19 cellular contexts compared by ENCODE assay signal in the genomic region with DNA sequence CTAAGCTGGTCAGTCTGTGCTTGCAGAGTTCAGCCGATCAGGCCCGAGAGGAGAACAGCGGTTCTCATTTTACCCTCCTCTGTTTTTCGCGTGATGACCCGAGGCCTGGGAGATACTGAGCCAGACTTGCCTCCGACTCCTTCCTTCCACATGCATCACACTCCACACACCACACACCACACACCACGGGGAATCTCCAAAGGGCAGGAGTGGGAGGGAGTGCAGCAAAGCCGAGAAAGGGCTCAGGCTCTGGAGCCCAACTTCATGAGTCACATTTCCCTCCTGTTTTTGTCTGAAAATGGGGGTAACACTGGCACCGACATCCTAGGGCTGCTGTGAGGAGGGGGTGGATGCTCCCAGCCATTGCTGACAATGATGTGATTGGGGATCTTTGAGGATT. TPM values are rescaled to one million over a fixed set of nuclear protein-coding genes. Genes with fewer than 3 reads are reported as not detected.
A peak's percentile ranks its signal among the peaks of the same experiment; 100 is the strongest.
DNase-seq lines count a peak whose midpoint lies in the region; ATAC-seq and TF ChIP-seq lines count a peak whose summit lies in the region.
"Had no signal": no experiment of that assay in that cellular context is flagged by ENCODE, and none has a peak within 500 bp of the region (broad histone marks: within the 10 kb centered on the region; RNA-seq: fewer than 3 reads in every experiment).

No MANE protein-coding gene starts in this region.

- H3K27ac Mint-ChIP-seq in activated naive CD4-positive, alpha-beta T cell treated with anti-CD3 and anti-CD28 coated beads for 36 hours, result no peak overlapping the region
- H3K27ac Mint-ChIP-seq in activated naive CD4-positive, alpha-beta T cell treated with anti-CD3 and anti-CD28 coated beads, Interleukin-2, amount 10 ng/mL, durations not matched to agents 7 days and 5 days, result no peak overlapping the region
- peak overlapping the region; percentile 81 for H3K27ac Mint-ChIP-seq in activated naive CD8-positive, alpha-beta T cell
- H3K27ac Mint-ChIP-seq: endodermal cell had no signal

- H3K4me3 ChIP-seq in MM.1S (ENCODE audit: low read length) (no peak overlapping the region), heart right ventricle (no peak overlapping the region)
- H3K4me3 ChIP-seq: upper lobe of left lung had no signal

- peak overlapping the region; percentile 12 for H3K4me3 Mint-ChIP-seq in activated naive CD4-positive, alpha-beta T cell treated with anti-CD3 and anti-CD28 coated beads for 36 hours
- H3K4me3 Mint-ChIP-seq in activated naive CD4-positive, alpha-beta T cell treated with anti-CD3 and anti-CD28 coated beads, Interleukin-2, amount 10 ng/mL, durations not matched to agents 7 days and 5 days, result no peak overlapping the region
- H3K4me3 Mint-ChIP-seq in activated naive CD8-positive, alpha-beta T cell, result peak overlapping the region; percentile 40
- H3K4me3 Mint-ChIP-seq: endodermal cell had no signal

- intact Hi-C loops in activated naive CD4-positive, alpha-beta T cell treated with anti-CD3 and anti-CD28 coated beads for 36 hours (cut with micrococcal nuclease), result no loop called here
- intact Hi-C loops in heart right ventricle (cut with DNase I), result no loop called here

- H3K9me2 ChIP-seq in MM.1S (replicated peaks; ENCODE audit: insufficient read depth, low read length), result no peaks in the 10 kb centered on the region

- no peak overlapping the region for H2AFZ ChIP-seq in MM.1S (ENCODE audit: low read length)

- no peaks in the 10 kb centered on the region for H3K36me3 ChIP-seq in MM.1S (replicated peaks; ENCODE audit: insufficient read depth, low read length)
- no peaks in the 10 kb centered on the region for H3K36me3 ChIP-seq in heart right ventricle
- H3K36me3 ChIP-seq: upper lobe of left lung, WERI-Rb-1 had no signal

- H3K27ac ChIP-seq in MM.1S (ENCODE audit: low read length), result no peak overlapping the region; the same call in 1 of the 2 replicates
- peak overlapping the region in 1 of 10 donors; percentile 56 for H3K27ac ChIP-seq in heart right ventricle
- H3K27ac ChIP-seq: upper lobe of left lung, WERI-Rb-1 had no signal

- no peak overlapping the region for H3K9ac ChIP-seq in MM.1S (ENCODE audit: low read length)

- H3K4me1 ChIP-seq in MM.1S (ENCODE audit: low read length) (peaks cover 17% of the 10 kb centered on the region), heart right ventricle (peaks cover 0 to 18% (median 0%) of the 10 kb centered on the region in 9 donors)
- H3K4me1 ChIP-seq: upper lobe of left lung had no signal

- no peaks in the 10 kb centered on the region for H3K9me3 Mint-ChIP-seq in activated naive CD4-positive, alpha-beta T cell treated with anti-CD3 and anti-CD28 coated beads for 36 hours
- no peaks in the 10 kb centered on the region for H3K9me3 Mint-ChIP-seq in activated naive CD4-positive, alpha-beta T cell treated with anti-CD3 and anti-CD28 coated beads, Interleukin-2, amount 10 ng/mL, durations not matched to agents 7 days and 5 days
- no peaks in the 10 kb centered on the region for H3K9me3 Mint-ChIP-seq in activated naive CD8-positive, alpha-beta T cell (ENCODE audit: low read depth)

- peaks cover 19% of the 10 kb centered on the region for H3K4me1 Mint-ChIP-seq in activated naive CD4-positive, alpha-beta T cell treated with anti-CD3 and anti-CD28 coated beads for 36 hours (ENCODE audit: low read depth)
- H3K4me1 Mint-ChIP-seq in activated naive CD4-positive, alpha-beta T cell treated with anti-CD3 and anti-CD28 coated beads, Interleukin-2, amount 10 ng/mL, durations not matched to agents 7 days and 5 days, result peaks cover 24% of the 10 kb centered on the region
- H3K4me1 Mint-ChIP-seq in activated naive CD8-positive, alpha-beta T cell (ENCODE audit: low read depth), result peaks cover 22% of the 10 kb centered on the region
- H3K4me1 Mint-ChIP-seq: endodermal cell had no signal

- H3K27me3 Mint-ChIP-seq in activated naive CD4-positive, alpha-beta T cell treated with anti-CD3 and anti-CD28 coated beads for 36 hours (ENCODE audit: low read depth), result no peaks in the 10 kb centered on the region
- H3K27me3 Mint-ChIP-seq in activated naive CD4-positive, alpha-beta T cell treated with anti-CD3 and anti-CD28 coated beads, Interleukin-2, amount 10 ng/mL, durations not matched to agents 7 days and 5 days, result no peaks in the 10 kb centered on the region
- no peaks in the 10 kb centered on the region for H3K27me3 Mint-ChIP-seq in activated naive CD8-positive, alpha-beta T cell

- no peaks in the 10 kb centered on the region for H3K36me3 Mint-ChIP-seq in activated naive CD4-positive, alpha-beta T cell treated with anti-CD3 and anti-CD28 coated beads for 36 hours (ENCODE audit: low read depth)
- no peaks in the 10 kb centered on the region for H3K36me3 Mint-ChIP-seq in activated naive CD4-positive, alpha-beta T cell treated with anti-CD3 and anti-CD28 coated beads, Interleukin-2, amount 10 ng/mL, durations not matched to agents 7 days and 5 days
- no peaks in the 10 kb centered on the region for H3K36me3 Mint-ChIP-seq in activated naive CD8-positive, alpha-beta T cell

- H3K27me3 ChIP-seq in MM.1S (replicated peaks; ENCODE audit: insufficient read depth, low read length) (no peaks in the 10 kb centered on the region), heart right ventricle (peaks cover 0 to 24% (median 0%) of the 10 kb centered on the region in 7 donors)
- H3K27me3 ChIP-seq: upper lobe of left lung had no signal

- H3F3A ChIP-seq in MM.1S (ENCODE audit: insufficient read depth, low read length), result no peaks in the 10 kb centered on the region

- H3K4me2 ChIP-seq in MM.1S (ENCODE audit: low read depth, low read length), result peak overlapping the region; percentile 40

- CTCF ChIA-PET in activated naive CD4-positive, alpha-beta T cell treated with anti-CD3 and anti-CD28 coated beads for 36 hours (lab: Charles Lee), result no interaction called here
- CTCF ChIA-PET in activated naive CD4-positive, alpha-beta T cell treated with anti-CD3 and anti-CD28 coated beads, Interleukin-2, amount 10 ng/mL, durations not matched to agents 7 days and 5 days (lab: Charles Lee), result no interaction called here

- 68 to 85% methylated on average over 9 to 10 of the region's 10 CpGs for WGBS in heart right ventricle, 2 donors

- DNase-seq in activated naive CD4-positive, alpha-beta T cell treated with anti-CD3 and anti-CD28 coated beads for 36 hours, result peak; percentile 30
- no peak for DNase-seq in activated naive CD4-positive, alpha-beta T cell treated with anti-CD3 and anti-CD28 coated beads, Interleukin-2, amount 10 ng/mL, durations not matched to agents 7 days and 5 days
- DNase-seq in MM.1S, result no peak
- peak; percentile 54 for DNase-seq in stimulated activated CD8-positive, alpha-beta memory T cell treated with anti-CD3 and anti-CD28 coated beads, Interleukin-4, amount 100 ng/mL, for 48 hours
- DNase-seq in NCI-H748 (lab: John Stamatoyannopoulos, UW; ENCODE audit: unreplicated experiment), result no peak
- DNase-seq in heart right ventricle, result no peak
- DNase-seq: activated gamma-delta T cell, DMS53, endodermal cell, foreskin fibroblast, left ventricle myocardium superior, NCI-H187, NCI-H446, upper lobe of left lung, WERI-Rb-1 had no signal

- ATAC-seq in heart right ventricle (no peak), SK-N-SH treated with all-trans-retinoic acid at 6 μM for 48 hours (no peak)
- ATAC-seq: left ventricle myocardium superior had no signal

- H3K79me2 ChIP-seq in MM.1S (ENCODE audit: low read length), result no peaks in the 10 kb centered on the region

- no peaks in the 10 kb centered on the region for H3K9me3 ChIP-seq in MM.1S (replicated peaks; ENCODE audit: insufficient read depth, low read length)
- H3K9me3 ChIP-seq in heart right ventricle, result no peaks in the 10 kb centered on the region
- H3K9me3 ChIP-seq: upper lobe of left lung had no signal

- H4K20me1 ChIP-seq in MM.1S (ENCODE audit: insufficient read depth, low read length), result no peaks in the 10 kb centered on the region

- TF ChIP-seq CTCF in MM.1S (IDR thresholded peaks at IDR 0.05; ENCODE audit: low read length), result no peak
- TF ChIP-seq CTCF in heart right ventricle (IDR thresholded peaks at IDR 0.05), result no peak

TF ChIP-seq in SK-N-SH treated with all-trans-retinoic acid at 6 μM for 48 hours, 23 proteins besides CTCF, POLR2A, EP300 and RAD21:
- no peak for TF ChIP-seq ISL1 (CRISPR knock-in tag; IDR thresholded peaks at IDR 0.05)
- no peak for TF ChIP-seq GLIS3 (CRISPR knock-in tag; IDR thresholded peaks at IDR 0.05)

RNA-seq across cellular contexts. Expression of gene TKTL1, which starts 38.9 kb away (rescaled TPM):
- total RNA-seq in activated naive CD4-positive, alpha-beta T cell treated with anti-CD3 and anti-CD28 coated beads for 36 hours, result not detected
- 10 to 100 TPM in 5 of 10 donors, 1 to 10 TPM in 5; 3.7 to 14.1 (median 9.2) TPM for total RNA-seq in heart right ventricle
- 1 to 10 TPM; 2.6 to 5.7 TPM for polyA plus RNA-seq in heart right ventricle
- total RNA-seq: endodermal cell, pulmonary artery endothelial cell had no signal

RNA-seq across cellular contexts. Expression of gene TEX28, which starts 39.6 kb away (rescaled TPM):
- not detected for total RNA-seq in activated naive CD4-positive, alpha-beta T cell treated with anti-CD3 and anti-CD28 coated beads for 36 hours
- total RNA-seq in heart right ventricle, result not detected
- polyA plus RNA-seq in heart right ventricle, result not detected
- total RNA-seq: endodermal cell, left ventricle myocardium superior, pulmonary artery endothelial cell, SK-MEL-5, upper lobe of left lung had no signal

RNA-seq across cellular contexts. Expression of gene FLNA, which starts 39.9 kb away (rescaled TPM):
- 100 to 1,000 TPM; 398 to 404 TPM for total RNA-seq in activated naive CD4-positive, alpha-beta T cell treated with anti-CD3 and anti-CD28 coated beads for 36 hours
- total RNA-seq in heart right ventricle, result 100 to 1,000 TPM; 139 to 288 (median 181) TPM
- 100 to 1,000 TPM; 368 to 442 TPM for polyA plus RNA-seq in heart right ventricle

RNA-seq across cellular contexts. Expression of gene EMD, which starts 44.6 kb away (rescaled TPM):
- total RNA-seq in activated naive CD4-positive, alpha-beta T cell treated with anti-CD3 and anti-CD28 coated beads for 36 hours, result 10 to 100 TPM; 62.7 to 70.0 TPM
- total RNA-seq in heart right ventricle, result 10 to 100 TPM; 47.8 to 74.1 (median 59.6) TPM
- polyA plus RNA-seq in heart right ventricle, result 100 to 1,000 TPM in 1 of 2 donors, 10 to 100 TPM in 1; 54.8 to 170 TPM

Comparison
In these comparisons a context has a peak if more than half of its experiments do, and no peak if none do; other contexts are left out.
1. DNase-seq: peak in activated naive CD4-positive, alpha-beta T cell treated with anti-CD3 and anti-CD28 coated beads for 36 hours (single experiment) and stimulated activated CD8-positive, alpha-beta memory T cell treated with anti-CD3 and anti-CD28 coated beads, Interleukin-4, amount 100 ng/mL, for 48 hours (single experiment); none in activated naive CD4-positive, alpha-beta T cell treated with anti-CD3 and anti-CD28 coated beads, Interleukin-2, amount 10 ng/mL, durations not matched to agents 7 days and 5 days (single experiment), MM.1S (single experiment), NCI-H748 (single experiment) and heart right ventricle (0 of 2).
2. RNA of gene TKTL1, which starts 38.9 kb away (total RNA-seq): 3.7 to 14.1 TPM in heart right ventricle; not detected in activated naive CD4-positive, alpha-beta T cell treated with anti-CD3 and anti-CD28 coated beads for 36 hours; every median in the first group is over 4 times any median in the second.